Comparison of ENCODE assay signal across 10 cellular contexts in the genomic region with DNA sequence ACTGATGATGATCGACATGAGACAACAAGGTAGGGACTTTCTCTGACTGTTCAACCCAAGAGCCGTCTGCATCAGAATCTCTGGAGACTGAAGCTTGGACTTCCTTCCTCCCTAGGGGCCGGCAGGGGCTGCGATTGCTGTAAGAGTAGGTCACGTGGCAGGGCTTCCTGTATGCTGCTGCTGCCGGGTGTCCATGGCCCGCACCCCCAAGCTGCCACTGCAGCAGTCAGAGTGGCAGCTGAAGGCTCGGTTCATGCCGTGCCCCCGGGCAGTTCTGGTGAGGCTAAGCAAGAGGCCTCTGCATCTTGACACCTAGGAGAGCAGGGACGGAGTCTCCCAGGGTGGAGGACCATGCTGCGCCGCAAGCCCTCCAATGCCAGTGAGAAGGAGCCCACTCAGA. TPM values are rescaled to one million over a fixed set of nuclear protein-coding genes. Genes with fewer than 3 reads are reported as not detected.
DNase-seq lines count a peak whose midpoint lies in the region; ATAC-seq, FAIRE-seq and TF ChIP-seq lines count a peak whose summit lies in the region.
"Had no signal": no experiment of that assay in that cellular context is flagged by ENCODE, and none has a peak within 500 bp of the region (broad histone marks: within the 10 kb centered on the region; RNA-seq: fewer than 3 reads in every experiment).

A gene (plus strand): TSS at position 203 of the 400 bp plus-strand sequence. CDS start 149 bp downstream, at position 352.

- BruUV-seq in K562 (replicated peaks; lab: Mats Ljungman, UMichigan) = no TSS peak

- CTCF ChIA-PET in K562 (lab: Yijun Ruan, JAX; ENCODE audit: low intra/inter-chr PET ratio) = no interaction called here

- TF ChIP-seq CTCF in GM12865 (IDR thresholded peaks at IDR 0.05; ENCODE audit: insufficient read depth, low read depth, low read length, missing control alignments) = no peak
- no peak for TF ChIP-seq CTCF in K562 (IDR thresholded peaks at IDR 0.05 in 2 of 3, conservative IDR thresholded peaks at IDR 0.05 in 1 of 3; ENCODE audit: insufficient read depth in 2 of 3, low read depth in 1 of 3, low read length in 3 of 3)
- TF ChIP-seq CTCF in gastrocnemius medialis (IDR thresholded peaks at IDR 0.05 in 4 of 5, conservative IDR thresholded peaks at IDR 0.05 in 1 of 5) = no peak
- no peak for TF ChIP-seq CTCF in ovary (IDR thresholded peaks at IDR 0.05)

- POLR2A ChIA-PET in K562 (lab: Yijun Ruan, JAX) = interaction anchor here (1.4 kb wide), 1 partner anchor 10 kb away, joined by 3 read pairs; no protein-coding TSS in a partner anchor

- in situ Hi-C loops in K562 (cut with MboI) = no loop called here
- in situ Hi-C loops in gastrocnemius medialis (cut with MboI; ENCODE audit: low sequenced_read_pairs in 4 of 4) = no loop called here

- H3K27me3 ChIP-seq in K562 (ENCODE audit: control insufficient read depth in 2 of 2, insufficient read depth in 2 of 2, low read length in 2 of 2) (no peaks in the 10 kb centered on the region), gastrocnemius medialis (no peaks in the 10 kb centered on the region), ovary (no peaks in the 10 kb centered on the region)

- no peak for FAIRE-seq in K562 (lab: Jason Lieb, UNC)
- no peak for FAIRE-seq in HTR-8/SVneo (lab: Jason Lieb, UNC)
- FAIRE-seq: colon, H1 had no signal

- H4K20me1 ChIP-seq in K562 (replicated peaks; ENCODE audit: control insufficient read depth, insufficient read depth, low read length) = no peaks in the 10 kb centered on the region

- H3K9me3 ChIP-seq in K562 (replicated peaks; ENCODE audit: control insufficient read depth, insufficient read depth, low read depth, low read length) (no peaks in the 10 kb centered on the region), gastrocnemius medialis (no peaks in the 10 kb centered on the region), ovary (no peaks in the 10 kb centered on the region)

- peak within 1 kb of the TSS; percentile 92 for H3K4me3 ChIP-seq in GM12865 (ENCODE audit: low read depth, low read length)
- H3K4me3 ChIP-seq in K562 = no peak within 1 kb of the TSS
- H3K4me3 ChIP-seq in gastrocnemius medialis = peak within 1 kb of the TSS in 1 of 4 donors; percentile 15
- no peak within 1 kb of the TSS for H3K4me3 ChIP-seq in ovary

- TF ChIP-seq RAD21 in K562 (CRISPR knock-in tag; conservative IDR thresholded peaks at IDR 0.05 in 1 of 2, IDR thresholded peaks at IDR 0.05 in 1 of 2) = no peak

- no peaks in the 10 kb centered on the region for H3K79me2 ChIP-seq in K562 (ENCODE audit: control insufficient read depth, insufficient read depth, low read length)

- H3K27ac ChIP-seq in K562 (ENCODE audit: extremely low read depth, low read depth, low read length) = no peak within 1 kb of the TSS
- H3K27ac ChIP-seq in gastrocnemius medialis = no peak within 1 kb of the TSS
- no peak within 1 kb of the TSS for H3K27ac ChIP-seq in ovary

- H3K4me1 ChIP-seq in K562 (replicated peaks in 1 of 2; ENCODE audit: control insufficient read depth in 2 of 2, insufficient read depth in 2 of 2, low read length in 2 of 2) (peaks cover 0 to 12% of the 10 kb centered on the region in 2 experiments; a peak in 2 of 5 replicates), gastrocnemius medialis (no peaks in the 10 kb centered on the region), ovary (ENCODE audit: insufficient read depth) (no peaks in the 10 kb centered on the region)

- WGBS in K562 (ENCODE audit: insufficient coverage, low coverage, missing lambda C conversion rate) = 47% methylated on average over 7 of the region's 13 CpGs
- 86 to 89% (median 87%) methylated on average over 13 of the region's 13 CpGs for WGBS in ovary, 3 donors

- no peak within 1 kb of the TSS for H2AFZ ChIP-seq in K562 (ENCODE audit: low read depth, low read length)

- TF ChIP-seq EP300 in K562 (IDR thresholded peaks at IDR 0.05; ENCODE audit: low read length) = no peak
- no peak for TF ChIP-seq EP300 in ovary (IDR thresholded peaks at IDR 0.05)

- H3K9ac ChIP-seq in K562 (ENCODE audit: insufficient read depth in 1 of 2, low read depth in 2 of 2, low read length in 2 of 2) = no peak within 1 kb of the TSS

- no peak for TF ChIP-seq POLR2A in K562 (conservative IDR thresholded peaks at IDR 0.05)
- TF ChIP-seq POLR2A in gastrocnemius medialis (IDR thresholded peaks at IDR 0.05) = no peak
- no peak for TF ChIP-seq POLR2A in ovary (IDR thresholded peaks at IDR 0.05)

- H3K36me3 ChIP-seq in K562 (ENCODE audit: control insufficient read depth, insufficient read depth, low read length) (no peaks in the 10 kb centered on the region), gastrocnemius medialis (no peaks in the 10 kb centered on the region), ovary (no peaks in the 10 kb centered on the region)

- DNase-seq in GM12865 (ENCODE audit: low read depth) (peak; percentile 90), T-helper 1 cell (peak; percentile 39 to 89 (median 53)), K562 (ENCODE audit: extremely low read depth in 1 of 4, low spot score in 3 of 4) (no peak), gastrocnemius medialis (peak; percentile 19 to 35), HTR-8/SVneo (ENCODE audit: insufficient read length, low spot score) (no peak), ovary (no peak), NCI-H1436 treated with DMSO at 0.1 percent for 48 hours (lab: John Stamatoyannopoulos, UW) (no peak)

- no peak within 1 kb of the TSS for H3K4me2 ChIP-seq in K562 (ENCODE audit: insufficient read depth, low read length)

- ATAC-seq in HG02571 (IDR thresholded peaks at IDR 0.05; ENCODE audit: unreplicated experiment) = peak; percentile 23
- no peak for ATAC-seq in K562
- no peak for ATAC-seq in gastrocnemius medialis

- H3K9me1 ChIP-seq in K562 (ENCODE audit: control insufficient read depth, insufficient read depth, low read length) = no peaks in the 10 kb centered on the region

- intact Hi-C loops in K562 (cut with micrococcal nuclease) = no loop called here
- intact Hi-C loops in gastrocnemius medialis (cut with DNase I; ENCODE audit: low total_unique reads) = no loop called here
- intact Hi-C loops in ovary (cut with DNase I) = no loop called here

TF ChIP-seq in K562, 482 proteins besides CTCF, POLR2A, EP300 and RAD21 (continues in another document):
- no peak for TF ChIP-seq JUND (IDR thresholded peaks at IDR 0.05; ENCODE audit: borderline replicate concordance, low read depth, low read length)
- no peak for TF ChIP-seq JUND (tag; IDR thresholded peaks at IDR 0.05; ENCODE audit: borderline replicate concordance, low read depth, low read length)
- TF ChIP-seq, protein P1, sequence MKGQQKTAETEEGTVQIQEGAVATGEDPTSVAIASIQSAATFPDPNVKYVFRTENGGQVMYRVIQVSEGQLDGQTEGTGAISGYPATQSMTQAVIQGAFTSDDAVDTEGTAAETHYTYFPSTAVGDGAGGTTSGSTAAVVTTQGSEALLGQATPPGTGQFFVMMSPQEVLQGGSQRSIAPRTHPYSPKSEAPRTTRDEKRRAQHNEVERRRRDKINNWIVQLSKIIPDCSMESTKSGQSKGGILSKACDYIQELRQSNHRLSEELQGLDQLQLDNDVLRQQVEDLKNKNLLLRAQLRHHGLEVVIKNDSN (CRISPR knock-in tag; IDR thresholded peaks at IDR 0.05) = peak; percentile 49; the same call in 1 of the 2 replicates
- TF ChIP-seq ZNF354B (CRISPR knock-in tag; IDR thresholded peaks at IDR 0.05) = no peak
- TF ChIP-seq, protein P2, sequence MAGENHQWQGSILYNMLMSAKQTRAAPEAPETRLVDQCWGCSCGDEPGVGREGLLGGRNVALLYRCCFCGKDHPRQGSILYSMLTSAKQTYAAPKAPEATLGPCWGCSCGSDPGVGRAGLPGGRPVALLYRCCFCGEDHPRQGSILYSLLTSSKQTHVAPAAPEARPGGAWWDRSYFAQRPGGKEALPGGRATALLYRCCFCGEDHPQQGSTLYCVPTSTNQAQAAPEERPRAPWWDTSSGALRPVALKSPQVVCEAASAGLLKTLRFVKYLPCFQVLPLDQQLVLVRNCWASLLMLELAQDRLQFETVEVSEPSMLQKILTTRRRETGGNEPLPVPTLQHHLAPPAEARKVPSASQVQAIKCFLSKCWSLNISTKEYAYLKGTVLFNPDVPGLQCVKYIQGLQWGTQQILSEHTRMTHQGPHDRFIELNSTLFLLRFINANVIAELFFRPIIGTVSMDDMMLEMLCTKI (IDR thresholded peaks at IDR 0.05; ENCODE audit: partially characterized antibody) = no peak
- TF ChIP-seq, protein P3, sequence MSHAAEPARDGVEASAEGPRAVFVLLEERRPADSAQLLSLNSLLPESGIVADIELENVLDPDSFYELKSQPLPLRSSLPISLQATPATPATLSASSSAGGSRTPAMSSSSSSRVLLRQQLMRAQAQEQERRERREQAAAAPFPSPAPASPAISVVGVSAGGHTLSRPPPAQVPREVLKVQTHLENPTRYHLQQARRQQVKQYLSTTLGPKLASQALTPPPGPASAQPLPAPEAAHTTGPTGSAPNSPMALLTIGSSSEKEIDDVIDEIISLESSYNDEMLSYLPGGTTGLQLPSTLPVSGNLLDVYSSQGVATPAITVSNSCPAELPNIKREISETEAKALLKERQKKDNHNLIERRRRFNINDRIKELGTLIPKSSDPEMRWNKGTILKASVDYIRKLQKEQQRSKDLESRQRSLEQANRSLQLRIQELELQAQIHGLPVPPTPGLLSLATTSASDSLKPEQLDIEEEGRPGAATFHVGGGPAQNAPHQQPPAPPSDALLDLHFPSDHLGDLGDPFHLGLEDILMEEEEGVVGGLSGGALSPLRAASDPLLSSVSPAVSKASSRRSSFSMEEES (CRISPR knock-in tag; IDR thresholded peaks at IDR 0.05) = peak; percentile 39; the same call in 1 of the 2 replicates
- TF ChIP-seq ZNF561 (CRISPR knock-in tag; conservative IDR thresholded peaks at IDR 0.05) = no peak

RNA-seq across cellular contexts. Expression of the gene that starts here (rescaled TPM):
- not detected in 2 replicates for total RNA-seq in K562 (2011; cell fraction: chromatin; rRNA removed; ENCODE audit: low replicate concordance)
- not detected in 2 replicates for total RNA-seq in K562 (2011; cell fraction: nucleolus; rRNA removed)
- not detected in 2 replicates for total RNA-seq in K562 (2011; cell fraction: nucleoplasm; rRNA removed)
- total RNA-seq in K562 (2014; rRNA removed) (0.08 and 0.14 TPM in 2 replicates), K562 (2014; rRNA removed; fragmentation: Illumina TruSeq; extraction: Trizol) (0.06 and 0.07 TPM in 2 replicates), K562 (2015; rRNA removed; fragmentation: Illumina TruSeq; extraction: Trizol) (0.72 and 1.1 TPM in 2 replicates), K562 (2021) (0.34 and 0.35 TPM in 2 replicates), gastrocnemius medialis (1 to 10 TPM; 1.3 to 2.2 (median 1.7) TPM), ovary (1 to 10 TPM; 1.9 to 7.2 (median 3.3) TPM)
- polyA plus RNA-seq in K562 (2011; rRNA removed) (0.06 and 0.08 TPM in 2 replicates), K562 (2014; fragmentation: Illumina TruSeq; extraction: Trizol) (0.10 and 0.14 TPM in 2 replicates), K562 (2014; fragmentation: Nextera tagmentation; extraction: Ambion mirVana) (under 1 TPM; 0.03 to 0.06 TPM), K562 (2014; rRNA removed) (0.08 and 0.13 TPM in 2 replicates), ovary (1 to 10 TPM; 1.8 to 8.2 TPM)
- polyA plus RNA-seq in K562 (2011; cell fraction: cytosol; rRNA removed) = 0.04 and 0.06 TPM in 2 replicates
- polyA plus RNA-seq in K562 (2011; cell fraction: nucleus; rRNA removed) = 0.04 and 0.07 TPM in 2 replicates
- 0.21 and 0.75 TPM in 2 replicates for polyA plus RNA-seq in K562 (2012)
- not detected in 2 replicates for polyA minus RNA-seq in K562 (2011; rRNA and poly(A)+ RNA removed)
- polyA minus RNA-seq in K562 (2011; cell fraction: cytosol; rRNA and poly(A)+ RNA removed) = not detected in 2 replicates
- polyA minus RNA-seq in K562 (2011; cell fraction: nucleus; rRNA and poly(A)+ RNA removed) = not detected in 2 replicates
- total RNA-seq: H1 had no signal
- polyA plus RNA-seq: H1 had no signal

Comparison
In these comparisons a context has a peak if more than half of its experiments do, and no peak if none do; other contexts are left out.
1. DNase-seq: peak in GM12865 (single experiment), T-helper 1 cell (5 of 5) and gastrocnemius medialis (2 of 2); none in K562 (0 of 4), HTR-8/SVneo (single experiment), ovary (0 of 5) and NCI-H1436 treated with DMSO at 0.1 percent for 48 hours (single experiment).